In the genomic region with DNA sequence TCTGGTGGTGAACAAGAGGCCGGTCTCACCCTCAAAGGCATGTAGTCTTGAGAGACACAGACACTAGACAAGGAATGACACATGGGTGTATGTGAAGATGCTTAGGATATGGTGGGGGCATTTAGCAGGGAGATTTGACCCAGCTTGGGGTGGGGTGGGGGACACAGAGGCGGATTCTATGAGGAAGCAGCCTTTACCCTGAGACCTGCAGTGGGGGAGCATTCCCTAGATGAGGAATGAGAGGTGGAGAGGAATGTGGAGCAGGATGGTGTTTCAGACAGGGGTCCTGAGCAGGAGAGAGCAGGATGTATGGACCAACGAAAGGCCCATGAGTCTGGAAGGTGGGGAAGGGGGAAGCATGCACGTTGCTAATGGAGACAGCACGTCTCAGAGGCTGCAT, we compare ENCODE assay signal across 23 cellular contexts. TPM values are rescaled to one million over a fixed set of nuclear protein-coding genes. Genes with fewer than 3 reads are reported as not detected.
"Had no signal": no experiment of that assay in that cellular context is flagged by ENCODE, and none has a peak within 500 bp of the region (broad histone marks: within the 10 kb centered on the region; RNA-seq: fewer than 3 reads in every experiment).

No MANE protein-coding gene starts in this region.

- H3K4me1 ChIP-seq: esophagus squamous epithelium, prostate gland, right atrium auricular region, suprapubic skin, thyroid gland had no signal

- H3K27me3 ChIP-seq: neutrophil, right atrium auricular region, thyroid gland had no signal

- H3K4me3 ChIP-seq: esophagus squamous epithelium, mucosa of descending colon, prostate gland, right atrium auricular region, smooth muscle cell, suprapubic skin, thyroid gland had no signal

- H3K27ac ChIP-seq: esophagus squamous epithelium, neutrophil, prostate gland, right atrium auricular region, suprapubic skin, thyroid gland had no signal

- H3K36me3 ChIP-seq: esophagus squamous epithelium, neutrophil, prostate gland, right atrium auricular region, suprapubic skin, thyroid gland had no signal

- H3K9me3 ChIP-seq: neutrophil, prostate gland, thyroid gland had no signal

- H3K4me2 ChIP-seq: smooth muscle cell had no signal

- DNase-seq: effector memory CD8-positive, alpha-beta T cell; erythroblast; esophagus squamous epithelium; hypothalamus; immature natural killer cell; mesenchymal stem cell; mucosa of descending colon; naive B cell; stimulated activated CD4-positive, alpha-beta T cell treated with anti-CD3 and anti-CD28 coated beads, Interleukin-12 subunit alpha, Interleukin-12 subunit beta, amount 100 ng/mL, for 4 hours; stimulated activated CD4-positive, alpha-beta T cell treated with anti-CD3 and anti-CD28 coated beads, Interleukin-1b, Interleukin-23, amount 100 ng/mL, for 48 hours; stimulated activated CD4-positive, alpha-beta T cell treated with anti-CD3 and anti-CD28 coated beads, Interleukin-4, amount 100 ng/mL, for 1 hour; stimulated activated CD8-positive, alpha-beta memory T cell treated with anti-CD3 and anti-CD28 coated beads, Interleukin-4, amount 100 ng/mL, for 48 hours; stimulated activated naive CD4-positive, alpha-beta T cell; stimulated activated naive CD8-positive, alpha-beta T cell treated with anti-CD3 and anti-CD28 coated beads, Interleukin-15, amount 100 ng/mL, for 72 hours; thyroid gland; trophoblast cell had no signal

- ATAC-seq: effector memory CD8-positive, alpha-beta T cell; mucosa of descending colon; natural killer cell treated with Interleukin-12 subunit alpha and Interleukin-12 subunit beta and Interleukin-15 and Interleukin-18, amount 100 ng/mL, for 72 hours; sciatic nerve; stimulated activated naive CD8-positive, alpha-beta T cell treated with anti-CD3 and anti-CD28 coated beads, Interleukin-15, amount 100 ng/mL, for 72 hours had no signal

RNA-seq across cellular contexts. Expression of gene PHACTR3, which starts 57.8 kb away (rescaled TPM):
- total RNA-seq: natural killer cell treated with Interleukin-12 subunit alpha and Interleukin-12 subunit beta and Interleukin-15 and Interleukin-18, amount 100 ng/mL, for 72 hours; sciatic nerve had no signal
- polyA plus RNA-seq: immature natural killer cell had no signal
